Comparison of ENCODE assay signal across 22 cellular contexts in the genomic region with DNA sequence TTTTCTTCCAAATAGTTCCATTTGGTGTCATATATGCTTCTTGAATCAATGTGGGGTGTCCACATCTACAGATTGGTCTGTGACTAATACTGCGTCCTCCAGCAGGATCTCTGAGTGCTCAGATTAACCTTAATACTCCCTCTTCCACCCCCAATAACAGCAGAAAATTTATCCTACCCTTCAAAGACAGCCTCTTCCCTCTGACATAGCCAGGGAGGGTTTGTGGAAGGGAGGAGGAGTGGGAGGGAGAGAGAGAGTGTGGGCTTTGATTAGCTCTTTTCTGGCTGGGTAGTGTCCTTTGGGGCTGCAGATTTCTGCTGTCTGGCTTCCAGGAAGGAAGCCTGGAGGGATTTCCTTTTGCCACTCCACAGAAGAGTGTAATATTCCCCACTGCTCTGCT.
"Had no signal": no experiment of that assay in that cellular context is flagged by ENCODE, and none has a peak within 500 bp of the region (broad histone marks: within the 10 kb centered on the region; RNA-seq: fewer than 3 reads in every experiment).

No MANE protein-coding gene starts in this region.

- H3K27ac ChIP-seq: coronary artery, esophagus squamous epithelium, neutrophil, pancreas, thoracic aorta, tibial nerve, upper lobe of right lung, uterus had no signal

- H3K4me3 Mint-ChIP-seq: natural killer cell; stimulated activated memory B cell treated with anti-CD40 and anti-IgM and Interleukin-4, amounts not matched to agents 10 μg/mL and 1 μg/mL and 100 μg/mL, for 72 hours had no signal

- H3K36me3 ChIP-seq: esophagus squamous epithelium, neutrophil, pancreas, thoracic aorta, tibial nerve, upper lobe of right lung, uterus had no signal

- ATAC-seq: left lobe of liver; natural killer cell; pancreas; sciatic nerve; stimulated activated memory B cell treated with anti-CD40 and anti-IgM and Interleukin-4, amounts not matched to agents 10 μg/mL and 1 μg/mL and 100 μg/mL, for 72 hours; stimulated activated naive CD8-positive, alpha-beta T cell treated with anti-CD3 and anti-CD28 coated beads, Interleukin-15, Interleukin-2, amounts not matched to agents 100 U/mL and 50 U/mL, for 24 hours; upper lobe of right lung had no signal

- H3K4me1 ChIP-seq: pancreas, tibial nerve, upper lobe of right lung, uterus had no signal

- H3K9me3 ChIP-seq: esophagus squamous epithelium, neutrophil, pancreas, thoracic aorta, tibial nerve, upper lobe of right lung, uterus had no signal

- DNase-seq: dermis blood vessel endothelial cell; effector memory CD4-positive, alpha-beta T cell; erythroblast; esophagus squamous epithelium; foreskin melanocyte; head of caudate nucleus; mesenchymal stem cell; natural killer cell; pancreas; stimulated activated CD4-positive, alpha-beta T cell treated with anti-CD3 and anti-CD28 coated beads, Interleukin-2, amount 100 ng/mL, for 24 hours; stimulated activated CD4-positive, alpha-beta T cell treated with anti-CD3 and anti-CD28 coated beads, Interleukin-4, amount 100 ng/mL, for 24 hours; stimulated activated naive CD8-positive, alpha-beta T cell treated with anti-CD3 and anti-CD28 coated beads, Interleukin-15, Interleukin-2, amounts not matched to agents 100 U/mL and 50 U/mL, for 24 hours; upper lobe of right lung; uterus had no signal

- H3K4me1 Mint-ChIP-seq: natural killer cell; stimulated activated memory B cell treated with anti-CD40 and anti-IgM and Interleukin-4, amounts not matched to agents 10 μg/mL and 1 μg/mL and 100 μg/mL, for 72 hours had no signal

- H3K27me3 ChIP-seq: esophagus squamous epithelium, neutrophil, pancreas, tibial nerve, upper lobe of right lung, uterus had no signal

- H3K27ac Mint-ChIP-seq: natural killer cell; stimulated activated memory B cell treated with anti-CD40 and anti-IgM and Interleukin-4, amounts not matched to agents 10 μg/mL and 1 μg/mL and 100 μg/mL, for 72 hours had no signal

- H3K27me3 Mint-ChIP-seq: stimulated activated memory B cell treated with anti-CD40 and anti-IgM and Interleukin-4, amounts not matched to agents 10 μg/mL and 1 μg/mL and 100 μg/mL, for 72 hours had no signal

- H3K4me3 ChIP-seq: coronary artery, esophagus squamous epithelium, lung, pancreas, thoracic aorta, tibial nerve, upper lobe of right lung, uterus had no signal

- H3K36me3 Mint-ChIP-seq: natural killer cell; stimulated activated memory B cell treated with anti-CD40 and anti-IgM and Interleukin-4, amounts not matched to agents 10 μg/mL and 1 μg/mL and 100 μg/mL, for 72 hours had no signal
